16 cellular contexts compared by ENCODE assay signal in the genomic region with DNA sequence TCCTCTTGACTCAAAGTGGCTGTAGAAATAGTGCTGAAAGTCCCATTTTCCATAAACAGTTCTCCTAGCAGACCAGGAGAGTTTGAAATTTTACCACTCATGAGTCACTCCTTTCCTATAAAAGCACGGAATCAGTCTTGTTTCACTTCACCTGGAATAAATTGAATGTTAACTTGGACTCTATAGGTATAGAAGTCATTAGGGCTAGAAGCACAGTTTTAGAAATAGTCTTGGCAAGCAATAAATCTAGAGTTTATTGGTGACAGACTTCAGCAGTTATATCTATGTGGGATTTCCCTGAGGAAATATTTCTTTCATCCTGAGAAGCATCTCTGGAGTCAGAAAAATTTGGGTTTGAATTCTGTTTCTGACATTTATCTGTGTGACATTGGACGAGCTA.
DNase-seq lines count a peak whose midpoint lies in the region; TF ChIP-seq lines count a peak whose summit lies in the region.
"Had no signal": no experiment of that assay in that cellular context is flagged by ENCODE, and none has a peak within 500 bp of the region (broad histone marks: within the 10 kb centered on the region; RNA-seq: fewer than 3 reads in every experiment).

No MANE protein-coding gene starts in this region.

- H3K79me1 ChIP-seq in mesendoderm (ENCODE audit: low read length): no peaks in the 10 kb centered on the region

- H2BK15ac ChIP-seq in mesendoderm (replicated peaks; ENCODE audit: low read depth): no peak overlapping the region

- H3K27me3 ChIP-seq in mesendoderm (ENCODE audit: insufficient read depth, low read length, poor library complexity) (no peaks in the 10 kb centered on the region), transverse colon (no peaks in the 10 kb centered on the region)
- H3K27me3 ChIP-seq: BLaER1 had no signal

- intact Hi-C loops in transverse colon (cut with DNase I; ENCODE audit: low total_unique reads): no loop called here

- no peak overlapping the region for H3K9ac ChIP-seq in mesendoderm (ENCODE audit: low read length)
- H3K9ac ChIP-seq: BLaER1 had no signal

- no peak overlapping the region for H3K56ac ChIP-seq in mesendoderm (ENCODE audit: low read length)

- H2BK5ac ChIP-seq in mesendoderm (ENCODE audit: low read length): peak overlapping the region; percentile 15

- H3K9me3 ChIP-seq in transverse colon: no peaks in the 10 kb centered on the region
- H3K9me3 ChIP-seq: BLaER1 had no signal

- H3K4me3 ChIP-seq in mesendoderm (ENCODE audit: low read length) (no peak overlapping the region), transverse colon (no peak overlapping the region)
- H3K4me3 ChIP-seq: BLaER1, GM23338 had no signal

- H3K4ac ChIP-seq in mesendoderm (ENCODE audit: low read depth, low read length): no peak overlapping the region

- no peak overlapping the region for H3K18ac ChIP-seq in mesendoderm (ENCODE audit: low read length)

- no peak overlapping the region for H4K5ac ChIP-seq in mesendoderm (ENCODE audit: low read length)

- H2AK5ac ChIP-seq in mesendoderm (ENCODE audit: low read length): no peak overlapping the region

- H3K23ac ChIP-seq in mesendoderm (ENCODE audit: low read length): no peak overlapping the region

- TF ChIP-seq EP300 in transverse colon (IDR thresholded peaks at IDR 0.05; ENCODE audit: low read depth): no peak

- H3K36me3 ChIP-seq in mesendoderm (ENCODE audit: control insufficient read depth, insufficient read depth, low read length) (no peaks in the 10 kb centered on the region), transverse colon (no peaks in the 10 kb centered on the region)
- H3K36me3 ChIP-seq: BLaER1 had no signal

- DNase-seq in H4 (ENCODE audit: low spot score): peak; percentile 1
- DNase-seq in M059J (ENCODE audit: low read depth): peak; percentile 41
- DNase-seq in mesendoderm: no peak
- DNase-seq in transverse colon: no peak
- DNase-seq in erythroblast (lab: John Stamatoyannopoulos, UW): no peak
- no peak for DNase-seq in SHP77 (lab: John Stamatoyannopoulos, UW)
- DNase-seq in SK-N-DZ (ENCODE audit: low spot score): no peak
- DNase-seq: 8988T; CD4-positive, alpha-beta memory T cell; DMS153; DMS79; GDM1; H7; IMR-90 had no signal

- H3K4me2 ChIP-seq in mesendoderm (ENCODE audit: low read length): no peak overlapping the region
- H3K4me2 ChIP-seq: BLaER1, GM23338 had no signal

- no peaks in the 10 kb centered on the region for H3K79me2 ChIP-seq in mesendoderm (ENCODE audit: control insufficient read depth, insufficient read depth, low read length)

- H3K27ac ChIP-seq in mesendoderm (ENCODE audit: low read depth, low read length): no peak overlapping the region
- H3K27ac ChIP-seq in transverse colon: peak overlapping the region; percentile 4 to 77 (median 42)
- H3K27ac ChIP-seq: BLaER1 had no signal

- TF ChIP-seq CTCF in transverse colon (IDR thresholded peaks at IDR 0.05): no peak

- no peak overlapping the region for H4K8ac ChIP-seq in mesendoderm (ENCODE audit: low read depth, low read length)

- H3K4me1 ChIP-seq in mesendoderm (ENCODE audit: control insufficient read depth, low read depth, low read length) (no peaks in the 10 kb centered on the region), transverse colon (peaks cover 0 to 49% (median 27%) of the 10 kb centered on the region in 4 donors)
- H3K4me1 ChIP-seq: BLaER1 had no signal

- TF ChIP-seq POLR2A in transverse colon (IDR thresholded peaks at IDR 0.05) (no peak), erythroblast (IDR thresholded peaks at IDR 0.05; ENCODE audit: low read length) (no peak)

- in situ Hi-C loops in transverse colon (cut with MboI; ENCODE audit: low pct_ligation_motif_present in 1 of 4, low pct_unique_long_range_greater_than_20kb in 1 of 4, low sequenced_read_pairs in 3 of 4): no loop called here

- whole genome bisulfite sequencing in mesendoderm (ENCODE audit: extremely low coverage, insufficient coverage, low lambda C conversion rate): no CpG with 5 or more reads among the region's 2 CpGs
- WGBS in transverse colon (ENCODE audit: low coverage in 1 of 2), 2 donors: 59 to 71% methylated on average over 2 of the region's 2 CpGs

- no peak overlapping the region for H2BK120ac ChIP-seq in mesendoderm (ENCODE audit: low read depth, low read length)

Comparison
In these comparisons a context has a peak if more than half of its experiments do, and no peak if none do; other contexts are left out.
1. DNase-seq: peak in H4 (single experiment) and M059J (single experiment); none in mesendoderm (single experiment), transverse colon (single experiment), erythroblast (0 of 2), SHP77 (0 of 2) and SK-N-DZ (single experiment).